In genomic region chr6:57091375-57091774, GRCh38 we compare ENCODE assay signal across 8 cellular contexts. TPM values are rescaled to one million over a fixed set of nuclear protein-coding genes. Genes with fewer than 3 reads are reported as not detected.
A peak's percentile ranks its signal among the peaks of the same experiment; 100 is the strongest.
DNase-seq lines count a peak whose midpoint lies in the region; ATAC-seq and TF ChIP-seq lines count a peak whose summit lies in the region.
"Not testable (repeated sequence)": the region's sequence is repeated elsewhere in the genome, so short reads cannot be mapped to it uniquely, and the experiment has no call there.

No MANE protein-coding gene starts in this region.

- not testable (repeated sequence) for H3K27me3 Mint-ChIP-seq in activated CD8-positive, alpha-beta memory T cell treated with anti-CD3 and anti-CD28 coated beads, Interleukin-2, amount 10 ng/mL, durations not matched to agents 7 days and 5 days; MCF 10A (ENCODE audit: insufficient read depth, unreplicated experiment); mesothelial cell of epicardium (ENCODE audit: low read depth)

- H3K9me3 ChIP-seq in BLaER1; HEK293 (ENCODE audit: control insufficient read depth, insufficient read depth, low read depth, low read length): not testable (repeated sequence)

- peak overlapping the region; percentile 71 for H3K4me2 ChIP-seq in BLaER1

- H3K9me3 Mint-ChIP-seq in activated CD8-positive, alpha-beta memory T cell treated with anti-CD3 and anti-CD28 coated beads, Interleukin-2, amount 10 ng/mL, durations not matched to agents 7 days and 5 days (ENCODE audit: low read depth); MCF 10A (ENCODE audit: unreplicated experiment); mesothelial cell of epicardium: not testable (repeated sequence)

- peaks cover 51% of the 10 kb centered on the region for H4K20me1 ChIP-seq in BLaER1

- H3K27me3 ChIP-seq in BLaER1, result not testable (repeated sequence)

- not testable (repeated sequence) for BruUV-seq in MCF 10A (replicated peaks; lab: Mats Ljungman, UMichigan)

- ATAC-seq in activated CD8-positive, alpha-beta memory T cell treated with anti-CD3 and anti-CD28 coated beads, Interleukin-2, amount 10 ng/mL, durations not matched to agents 7 days and 5 days, result not testable (repeated sequence)

- peaks cover 25% of the 10 kb centered on the region for H3K36me3 Mint-ChIP-seq in activated CD8-positive, alpha-beta memory T cell treated with anti-CD3 and anti-CD28 coated beads, Interleukin-2, amount 10 ng/mL, durations not matched to agents 7 days and 5 days
- H3K36me3 Mint-ChIP-seq in MCF 10A (ENCODE audit: insufficient read depth, unreplicated experiment), result peaks cover 39% of the 10 kb centered on the region
- peaks cover 15% of the 10 kb centered on the region for H3K36me3 Mint-ChIP-seq in mesothelial cell of epicardium

- intact Hi-C loops in MCF 10A (cut with micrococcal nuclease), result not testable (repeated sequence)

- not testable (repeated sequence) for TF ChIP-seq CTCF in HEK293 (tag by site-specific recombination; IDR thresholded peaks at IDR 0.05); MCF 10A (IDR thresholded peaks at IDR 0.05; ENCODE audit: unreplicated experiment); fibroblast of pulmonary artery (IDR thresholded peaks at IDR 0.05; ENCODE audit: low read length, missing control alignments); mesothelial cell of epicardium (IDR thresholded peaks at IDR 0.05; ENCODE audit: unreplicated experiment); retinal pigment epithelial cell (conservative IDR thresholded peaks at IDR 0.05; ENCODE audit: low read depth, low read length)

- H3K4me1 ChIP-seq in BLaER1, result peaks cover 36% of the 10 kb centered on the region
- peaks cover 20% of the 10 kb centered on the region for H3K4me1 ChIP-seq in HEK293 (ENCODE audit: control insufficient read depth, insufficient read depth, low read length)

- H3K27ac Mint-ChIP-seq in activated CD8-positive, alpha-beta memory T cell treated with anti-CD3 and anti-CD28 coated beads, Interleukin-2, amount 10 ng/mL, durations not matched to agents 7 days and 5 days, result not testable (repeated sequence)
- H3K27ac Mint-ChIP-seq in MCF 10A (ENCODE audit: low read depth, unreplicated experiment) (peak overlapping the region; percentile 51), mesothelial cell of epicardium (peak overlapping the region; percentile 93)

- CTCF ChIA-PET in HEK293 (lab: Yijun Ruan, JAX); activated CD8-positive, alpha-beta memory T cell treated with anti-CD3 and anti-CD28 coated beads, Interleukin-2, amount 10 ng/mL, durations not matched to agents 7 days and 5 days (lab: Charles Lee); MCF 10A (lab: Yijun Ruan, JAX): not testable (repeated sequence)

- peak; percentile 36 for DNase-seq in OCI-M1 (lab: John Stamatoyannopoulos, UW)
- DNase-seq in activated CD8-positive, alpha-beta memory T cell treated with anti-CD3 and anti-CD28 coated beads, Interleukin-2, amount 10 ng/mL, durations not matched to agents 7 days and 5 days; MCF 10A (ENCODE audit: unreplicated experiment); fibroblast of pulmonary artery (ENCODE audit: low read depth); mesothelial cell of epicardium (ENCODE audit: low spot score in 2 of 2, unreplicated experiment in 2 of 2); retinal pigment epithelial cell (ENCODE audit: low read depth): not testable (repeated sequence)

- H3K4me1 Mint-ChIP-seq in activated CD8-positive, alpha-beta memory T cell treated with anti-CD3 and anti-CD28 coated beads, Interleukin-2, amount 10 ng/mL, durations not matched to agents 7 days and 5 days, result peaks cover 35% of the 10 kb centered on the region
- H3K4me1 Mint-ChIP-seq in MCF 10A (ENCODE audit: insufficient read depth, unreplicated experiment) (peaks cover 28% of the 10 kb centered on the region), mesothelial cell of epicardium (peaks cover 38% of the 10 kb centered on the region)

- peak overlapping the region; percentile 62 for H3K4me3 Mint-ChIP-seq in activated CD8-positive, alpha-beta memory T cell treated with anti-CD3 and anti-CD28 coated beads, Interleukin-2, amount 10 ng/mL, durations not matched to agents 7 days and 5 days
- H3K4me3 Mint-ChIP-seq in MCF 10A (ENCODE audit: unreplicated experiment) (peak overlapping the region; percentile 60), mesothelial cell of epicardium (peak overlapping the region; percentile 59)

- not testable (repeated sequence) for H3K27ac ChIP-seq in BLaER1; HEK293 (ENCODE audit: extremely low read depth, low read depth, low read length)

- POLR2A ChIA-PET in HEK293 (lab: Yijun Ruan, JAX), result interaction anchor here (0.6 kb wide), 1 partner anchor 127 kb away, joined by 3 read pairs; no protein-coding TSS in a partner anchor
- POLR2A ChIA-PET in MCF 10A (lab: Yijun Ruan, JAX), result not testable (repeated sequence)

- not testable (repeated sequence) for H3K9ac ChIP-seq in BLaER1

- H3K36me3 ChIP-seq in BLaER1, result peaks cover 31% of the 10 kb centered on the region
- peaks cover 23 to 29% of the 10 kb centered on the region in 2 experiments for H3K36me3 ChIP-seq in HEK293 (ENCODE audit: control insufficient read depth in 2 of 2, insufficient read depth in 1 of 2, low read length in 2 of 2)

- H3K4me3 ChIP-seq in BLaER1, result not testable (repeated sequence)
- H3K4me3 ChIP-seq in HEK293 (ENCODE audit: low read depth, low read length) (peak overlapping the region; percentile 17), fibroblast of pulmonary artery (replicated peaks; ENCODE audit: low read depth, low read length) (peak overlapping the region; percentile 36), retinal pigment epithelial cell (ENCODE audit: low read length) (peak overlapping the region; percentile 19)

TF ChIP-seq in HEK293, 187 proteins besides CTCF, POLR2A, EP300 and RAD21:
- peak; percentile 33; the same call in 1 of the 2 replicates for TF ChIP-seq ZNF629 (tag by site-specific recombination; IDR thresholded peaks at IDR 0.05)
- peak; percentile 98 for TF ChIP-seq ZBTB20 (tag by site-specific recombination; IDR thresholded peaks at IDR 0.05)
- TF ChIP-seq ZBTB17 (tag by site-specific recombination; IDR thresholded peaks at IDR 0.05), result peak; percentile 24; the same call in 1 of the 2 replicates
- TF ChIP-seq PRDM4 (tag by site-specific recombination; IDR thresholded peaks at IDR 0.05), result 0 out of 2 replicates have a peak, but pooled peaks have one; percentile 9
- TF ChIP-seq ZNF335 (tag by site-specific recombination; conservative IDR thresholded peaks at IDR 0.05), result peak; percentile 35; the same call in 1 of the 2 replicates

RNA-seq across cellular contexts. Expression of gene ZNF451, which starts 1.4 kb away (rescaled TPM):
- total RNA-seq in activated CD8-positive, alpha-beta memory T cell treated with anti-CD3 and anti-CD28 coated beads, Interleukin-2, amount 10 ng/mL, durations not matched to agents 7 days and 5 days, result 10 to 100 TPM; 64.9 to 68.7 TPM
- total RNA-seq in MCF 10A (2022), result 63.0 and 65.7 TPM in 2 replicates
- total RNA-seq in mesothelial cell of epicardium, result 79.9 to 93.8 TPM (median 87.2 TPM) in 3 replicates

RNA-seq across cellular contexts. Expression of gene KIAA1586, which starts 44.9 kb away (rescaled TPM):
- 10 to 100 TPM; 14.1 to 15.0 TPM for total RNA-seq in activated CD8-positive, alpha-beta memory T cell treated with anti-CD3 and anti-CD28 coated beads, Interleukin-2, amount 10 ng/mL, durations not matched to agents 7 days and 5 days
- total RNA-seq in MCF 10A (2022) (15.3 and 15.5 TPM in 2 replicates), mesothelial cell of epicardium (26.2 to 29.8 TPM (median 27.6 TPM) in 3 replicates)
